ENCODE assay signal across 26 cellular contexts in the genomic region with DNA sequence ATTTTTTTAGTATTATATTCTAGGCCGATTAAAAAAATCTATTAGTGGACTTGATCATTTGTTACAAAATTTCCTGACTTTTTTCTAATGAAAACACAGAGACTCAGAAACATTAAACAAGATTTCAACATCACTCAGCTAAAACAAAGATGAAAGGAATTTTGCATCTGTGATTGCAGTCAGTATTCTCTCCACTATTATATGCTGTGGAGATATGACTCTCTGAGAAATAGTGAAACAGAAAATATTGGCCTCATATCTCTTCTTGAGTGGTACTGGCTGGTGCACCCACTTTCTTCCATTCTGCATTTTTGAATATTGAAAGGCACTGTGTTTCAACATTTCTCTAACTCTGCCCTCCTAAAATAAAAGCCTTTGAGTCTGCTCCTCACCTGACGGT.
"Had no signal": no experiment of that assay in that cellular context is flagged by ENCODE, and none has a peak within 500 bp of the region (broad histone marks: within the 10 kb centered on the region; RNA-seq: fewer than 3 reads in every experiment).

No MANE protein-coding gene starts in this region.

- ATAC-seq: left cardiac atrium; left lung; mucosa of descending colon; naive thymus-derived CD4-positive, alpha-beta T cell; natural killer cell treated with Interleukin-12 subunit alpha and Interleukin-12 subunit beta and Interleukin-15 and Interleukin-18, amount 100 ng/mL, for 72 hours; pancreas; right cardiac atrium; stimulated activated effector memory CD8-positive, alpha-beta T cell treated with anti-CD3 and anti-CD28 coated beads, Interleukin-12 subunit alpha, Interleukin-12 subunit beta, amount 100 ng/mL, for 72 hours; upper lobe of right lung had no signal

- H3K27me3 ChIP-seq: left lung, pancreas, sigmoid colon, spleen, suprapubic skin, tibial artery, upper lobe of right lung had no signal

- DNase-seq: hypothalamus; kidney glomerular epithelial cell; left cardiac atrium; midbrain; mucosa of descending colon; naive thymus-derived CD4-positive, alpha-beta T cell; nucleus accumbens; pancreas; posterior cingulate gyrus; retina; right cardiac atrium; sigmoid colon; small intestine; spleen; stimulated activated CD4-positive, alpha-beta T cell treated with anti-CD3 and anti-CD28 coated beads, Interleukin-4, amount 100 ng/mL, for 24 hours; stimulated activated naive CD4-positive, alpha-beta T cell; tibial artery; trophoblast cell; upper lobe of right lung had no signal

- H3K4me3 ChIP-seq: left lung, lung, mucosa of descending colon, pancreas, prostate gland, sigmoid colon, spleen, suprapubic skin, thoracic aorta, tibial artery, upper lobe of right lung had no signal

- H3K27ac ChIP-seq: left lung, pancreas, prostate gland, sigmoid colon, spleen, suprapubic skin, thoracic aorta, tibial artery, upper lobe of right lung had no signal

- H3K36me3 ChIP-seq: left lung, pancreas, prostate gland, sigmoid colon, spleen, suprapubic skin, thoracic aorta, tibial artery, upper lobe of right lung had no signal

- H3K9me3 ChIP-seq: left lung, mucosa of descending colon, pancreas, prostate gland, sigmoid colon, spleen, suprapubic skin, thoracic aorta, tibial artery, upper lobe of right lung had no signal

- H3K4me1 ChIP-seq: left lung, pancreas, prostate gland, sigmoid colon, spleen, suprapubic skin, tibial artery, upper lobe of right lung had no signal
